In the genomic region with DNA sequence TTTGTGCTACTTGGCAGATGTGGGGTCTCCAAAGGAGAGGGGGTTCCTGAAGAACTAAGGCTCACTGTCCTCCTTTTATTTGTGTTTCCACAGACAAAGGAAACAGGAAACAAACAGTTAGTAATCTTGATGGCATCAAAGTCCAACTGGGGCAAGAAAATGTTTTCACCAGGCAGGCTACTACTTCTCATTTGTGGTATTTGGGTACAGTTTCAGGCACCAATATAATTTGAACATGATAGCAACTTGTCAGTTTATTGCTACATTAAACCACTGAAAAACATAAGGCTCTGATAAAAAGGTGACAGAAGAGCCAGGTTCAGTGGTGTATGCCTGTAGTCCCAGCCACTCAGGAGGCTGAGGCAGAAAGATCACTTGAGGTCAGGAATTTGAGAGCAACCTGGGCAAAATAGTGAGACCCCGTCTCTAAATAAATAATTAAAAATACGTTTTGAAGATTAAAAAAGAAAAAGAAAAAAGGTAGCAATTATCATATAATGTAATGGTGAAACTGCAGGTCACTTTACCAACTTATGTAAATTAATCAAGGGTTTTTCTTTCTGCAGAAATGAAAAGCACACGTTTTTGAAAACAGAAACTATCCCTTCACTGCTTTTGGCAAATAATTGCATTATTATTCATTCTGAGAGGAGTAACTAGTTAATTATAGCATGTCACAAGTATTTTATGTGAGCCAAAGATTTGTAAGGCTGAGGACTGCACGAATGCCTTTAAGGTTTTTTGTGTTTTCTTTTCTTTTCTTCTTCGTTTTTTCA, we compare ENCODE assay signal across 14 cellular contexts.
DNase-seq lines count a peak whose midpoint lies in the region; ATAC-seq, FAIRE-seq and TF ChIP-seq lines count a peak whose summit lies in the region.
"Had no signal": no experiment of that assay in that cellular context is flagged by ENCODE, and none has a peak within 500 bp of the region (broad histone marks: within the 10 kb centered on the region; RNA-seq: fewer than 3 reads in every experiment).

No MANE protein-coding gene starts in this region.

- DNase-seq in GM12892 (ENCODE audit: insufficient read length) (no peak), DMS 273 treated with DMSO at 0.1 percent for 48 hours (lab: John Stamatoyannopoulos, UW) (no peak), natural killer cell (no peak)
- DNase-seq in activated naive CD4-positive, alpha-beta T cell treated with anti-CD3 and anti-CD28 coated beads, Interleukin-2, amount 50 U/mL, for 72 hours (ENCODE audit: low spot score in 2 of 2) = no peak
- DNase-seq: activated gamma-delta T cell; foreskin melanocyte; NCI-H187 treated with DMSO at 0.1 percent for 48 hours; nephron progenitor cell; stimulated activated naive CD4-positive, alpha-beta T cell treated with Interleukin-2 at 50 U/mL for 16 hours had no signal

- H3K4me1 Mint-ChIP-seq in natural killer cell = no peaks in the 10 kb centered on the region

- FAIRE-seq in GM12892 (lab: Jason Lieb, UNC) = peak; percentile 51
- FAIRE-seq: colon had no signal

- H3K36me3 Mint-ChIP-seq in natural killer cell = no peaks in the 10 kb centered on the region
- H3K36me3 Mint-ChIP-seq in activated naive CD4-positive, alpha-beta T cell treated with anti-CD3 and anti-CD28 coated beads, Interleukin-2, amount 50 U/mL, for 72 hours = no peaks in the 10 kb centered on the region

- intact Hi-C loops in natural killer cell (cut with micrococcal nuclease) = no loop called here

- no peak for TF ChIP-seq CTCF in natural killer cell (IDR thresholded peaks at IDR 0.05)

- TF ChIP-seq POLR2A in GM12892 (IDR thresholded peaks at IDR 0.05; ENCODE audit: low read depth, low read length) = no peak

- ATAC-seq in GM19397 (IDR thresholded peaks at IDR 0.05; ENCODE audit: unreplicated experiment) (peak; percentile 56), HG02763 (IDR thresholded peaks at IDR 0.05; ENCODE audit: unreplicated experiment) (peak; percentile 64), HG03460 (IDR thresholded peaks at IDR 0.05; ENCODE audit: unreplicated experiment) (peak; percentile 55), HG03135 (IDR thresholded peaks at IDR 0.05; ENCODE audit: unreplicated experiment) (no peak), natural killer cell (no peak)
- no peak for ATAC-seq in activated naive CD4-positive, alpha-beta T cell treated with anti-CD3 and anti-CD28 coated beads, Interleukin-2, amount 50 U/mL, for 72 hours

- no peaks in the 10 kb centered on the region for H3K9me3 Mint-ChIP-seq in natural killer cell
- H3K9me3 Mint-ChIP-seq in activated naive CD4-positive, alpha-beta T cell treated with anti-CD3 and anti-CD28 coated beads, Interleukin-2, amount 50 U/mL, for 72 hours = no peaks in the 10 kb centered on the region
- H3K9me3 Mint-ChIP-seq: nephron progenitor cell had no signal

- H3K27me3 Mint-ChIP-seq in natural killer cell (ENCODE audit: low read depth in 2 of 2) = peaks cover 0 to 2% of the 10 kb centered on the region in 2 donors

- H3K27ac Mint-ChIP-seq in natural killer cell = no peak overlapping the region
- no peak overlapping the region for H3K27ac Mint-ChIP-seq in activated naive CD4-positive, alpha-beta T cell treated with anti-CD3 and anti-CD28 coated beads, Interleukin-2, amount 50 U/mL, for 72 hours
- H3K27ac Mint-ChIP-seq: nephron progenitor cell had no signal

- H3K4me3 Mint-ChIP-seq in natural killer cell = no peak overlapping the region
- H3K4me3 Mint-ChIP-seq: nephron progenitor cell had no signal

Comparison
In these comparisons a context has a peak if more than half of its experiments do, and no peak if none do; other contexts are left out.
1. ATAC-seq: peak in GM19397 (single experiment), HG02763 (single experiment) and HG03460 (single experiment); none in HG03135 (single experiment), natural killer cell (0 of 3) and activated naive CD4-positive, alpha-beta T cell treated with anti-CD3 and anti-CD28 coated beads, Interleukin-2, amount 50 U/mL, for 72 hours (0 of 2).